Comparison of ENCODE assay signal across 27 cellular contexts in genomic region chr4:39510348-39510929, GRCh38. TPM values are rescaled to one million over a fixed set of nuclear protein-coding genes. Genes with fewer than 3 reads are reported as not detected.
A peak's percentile ranks its signal among the peaks of the same experiment; 100 is the strongest.
DNase-seq lines count a peak whose midpoint lies in the region; ATAC-seq, FAIRE-seq and TF ChIP-seq lines count a peak whose summit lies in the region.
"Had no signal": no experiment of that assay in that cellular context is flagged by ENCODE, and none has a peak within 500 bp of the region (broad histone marks: within the 10 kb centered on the region; RNA-seq: fewer than 3 reads in every experiment).

No MANE protein-coding gene starts in this region.

- POLR2A ChIA-PET in MCF 10A (lab: Yijun Ruan, JAX): interaction anchor here (0.6 to 2.0 kb wide), 6 partner anchors 14 to 50 kb away, joined by 3 to 8 read pairs (median 4); partner anchors contain the start of gene UGDH
- POLR2A ChIA-PET in OCI-LY7 (lab: Charles Lee): interaction anchor here (0.6 to 1.8 kb wide), 6 partner anchors 9 to 41 kb away, joined by 3 to 4 read pairs (median 4); no protein-coding TSS in a partner anchor
- POLR2A ChIA-PET in K562 (lab: Yijun Ruan, JAX): interaction anchor here (0.8 to 1.2 kb wide), 2 partner anchors 11 to 31 kb away, joined by 3 read pairs; no protein-coding TSS in a partner anchor
- POLR2A ChIA-PET in naive thymus-derived CD4-positive, alpha-beta T cell (lab: Charles Lee): interaction anchor here (0.7 kb wide), 1 partner anchor 378 kb away, joined by 7 read pairs; no protein-coding TSS in a partner anchor

- H3K4me1 ChIP-seq in breast epithelium (no peaks in the 10 kb centered on the region), OCI-LY7 (ENCODE audit: insufficient read depth, low read length, poor library complexity, severe bottlenecking) (no peaks in the 10 kb centered on the region), K562 (replicated peaks in 1 of 2; ENCODE audit: control insufficient read depth in 2 of 2, insufficient read depth in 2 of 2, low read length in 2 of 2) (peaks cover 4 to 6% of the 10 kb centered on the region in 2 experiments; a peak in 4 of 5 replicates)
- H3K4me1 ChIP-seq in naive thymus-derived CD4-positive, alpha-beta T cell (ENCODE audit: control insufficient read depth in 2 of 2, insufficient read depth in 2 of 2, low read length in 2 of 2): no peaks in the 10 kb centered on the region
- H3K4me1 ChIP-seq: BLaER1 treated with 17β-estradiol and CSF1 and Interleukin-3, amounts not matched to agents 10 nM and 100 nM had no signal

- H3K79me2 ChIP-seq in OCI-LY7 (ENCODE audit: insufficient read depth, low read depth, low read length) (no peaks in the 10 kb centered on the region), K562 (ENCODE audit: control insufficient read depth, insufficient read depth, low read length) (no peaks in the 10 kb centered on the region)

- TF ChIP-seq POLR2A in breast epithelium (IDR thresholded peaks at IDR 0.05) (no peak), K562 (conservative IDR thresholded peaks at IDR 0.05) (no peak)

- H3K27me3 ChIP-seq in breast epithelium (no peaks in the 10 kb centered on the region), K562 (ENCODE audit: control insufficient read depth in 2 of 2, insufficient read depth in 2 of 2, low read length in 2 of 2) (no peaks in the 10 kb centered on the region)
- no peaks in the 10 kb centered on the region for H3K27me3 ChIP-seq in naive thymus-derived CD4-positive, alpha-beta T cell (ENCODE audit: control insufficient read depth in 2 of 2, insufficient read depth in 2 of 2, low read length in 2 of 2)
- H3K27me3 ChIP-seq: BLaER1 treated with 17β-estradiol and CSF1 and Interleukin-3, amounts not matched to agents 10 nM and 100 nM; Peyer's patch had no signal

- TF ChIP-seq CTCF in MCF 10A (IDR thresholded peaks at IDR 0.05; ENCODE audit: unreplicated experiment): no peak
- TF ChIP-seq CTCF in breast epithelium (IDR thresholded peaks at IDR 0.05): no peak
- TF ChIP-seq CTCF in OCI-LY7 (conservative IDR thresholded peaks at IDR 0.05; ENCODE audit: low read length): no peak
- no peak for TF ChIP-seq CTCF in K562 (IDR thresholded peaks at IDR 0.05 in 2 of 3, conservative IDR thresholded peaks at IDR 0.05 in 1 of 3; ENCODE audit: insufficient read depth in 2 of 3, low read depth in 1 of 3, low read length in 3 of 3)

- H3K9ac ChIP-seq in K562 (ENCODE audit: insufficient read depth in 1 of 2, low read depth in 2 of 2, low read length in 2 of 2): no peak overlapping the region
- H3K9ac ChIP-seq: BLaER1 treated with 17β-estradiol and CSF1 and Interleukin-3, amounts not matched to agents 10 nM and 100 nM had no signal

- BruUV-seq in MCF 10A (replicated peaks; lab: Mats Ljungman, UMichigan) (TSS peak; percentile 49), OCI-LY7 (replicated peaks; lab: Mats Ljungman, UMichigan) (TSS peak; percentile 68), K562 (replicated peaks; lab: Mats Ljungman, UMichigan) (TSS peak; percentile 49)

- H3K9me3 Mint-ChIP-seq in MCF 10A (ENCODE audit: unreplicated experiment): no peaks in the 10 kb centered on the region
- no peaks in the 10 kb centered on the region for H3K9me3 Mint-ChIP-seq in naive thymus-derived CD4-positive, alpha-beta T cell
- H3K9me3 Mint-ChIP-seq: CD4-positive, alpha-beta T cell; GM23338; H9; HFFc6 had no signal

- no peak overlapping the region for H3K4me3 ChIP-seq in breast epithelium
- H3K4me3 ChIP-seq in OCI-LY7 (ENCODE audit: low read depth, low read length, poor library complexity, severe bottlenecking): no peak overlapping the region
- H3K4me3 ChIP-seq in K562: no peak overlapping the region
- no peak overlapping the region for H3K4me3 ChIP-seq in naive thymus-derived CD4-positive, alpha-beta T cell (ENCODE audit: low read length)
- H3K4me3 ChIP-seq: BLaER1 treated with 17β-estradiol and CSF1 and Interleukin-3, amounts not matched to agents 10 nM and 100 nM; GM23338; Peyer's patch had no signal

- H3K27ac Mint-ChIP-seq in MCF 10A (ENCODE audit: low read depth, unreplicated experiment): no peak overlapping the region
- H3K27ac Mint-ChIP-seq in naive thymus-derived CD4-positive, alpha-beta T cell: no peak overlapping the region
- H3K27ac Mint-ChIP-seq: CD4-positive, alpha-beta T cell; GM23338; H9; HFFc6 had no signal

- peaks cover 67% of the 10 kb centered on the region for H3K36me3 Mint-ChIP-seq in MCF 10A (ENCODE audit: insufficient read depth, unreplicated experiment)
- peaks cover 5 to 31% (median 8%) of the 10 kb centered on the region in 5 donors for H3K36me3 Mint-ChIP-seq in naive thymus-derived CD4-positive, alpha-beta T cell

- WGBS in K562 (ENCODE audit: insufficient coverage, low coverage, missing lambda C conversion rate): 89% methylated on average over 5 of the region's 5 CpGs

- no peaks in the 10 kb centered on the region for H3K9me1 ChIP-seq in K562 (ENCODE audit: control insufficient read depth, insufficient read depth, low read length)

- FAIRE-seq in K562 (lab: Jason Lieb, UNC): no peak

- no peak for TF ChIP-seq RAD21 in K562 (CRISPR knock-in tag; conservative IDR thresholded peaks at IDR 0.05 in 1 of 2, IDR thresholded peaks at IDR 0.05 in 1 of 2)

- H3K36me3 ChIP-seq in breast epithelium (no peaks in the 10 kb centered on the region), OCI-LY7 (ENCODE audit: insufficient read depth, low read length) (peaks cover 63% of the 10 kb centered on the region), K562 (ENCODE audit: control insufficient read depth, insufficient read depth, low read length) (peaks cover 53% of the 10 kb centered on the region; the same call in 2 of the 3 replicates)
- H3K36me3 ChIP-seq in naive thymus-derived CD4-positive, alpha-beta T cell (ENCODE audit: control insufficient read depth in 2 of 3, insufficient read depth in 3 of 3, low read length in 3 of 3): peaks cover 0 to 39% (median 0%) of the 10 kb centered on the region in 3 experiments

- H3K9me3 ChIP-seq in breast epithelium (no peaks in the 10 kb centered on the region), OCI-LY7 (ENCODE audit: low read length) (no peaks in the 10 kb centered on the region), K562 (replicated peaks; ENCODE audit: control insufficient read depth, insufficient read depth, low read depth, low read length) (no peaks in the 10 kb centered on the region)
- no peaks in the 10 kb centered on the region for H3K9me3 ChIP-seq in naive thymus-derived CD4-positive, alpha-beta T cell (ENCODE audit: control insufficient read depth in 2 of 3, low read length in 3 of 3)
- H3K9me3 ChIP-seq: BLaER1 treated with 17β-estradiol and CSF1 and Interleukin-3, amounts not matched to agents 10 nM and 100 nM; Peyer's patch had no signal

- no peak for DNase-seq in MCF 10A (ENCODE audit: unreplicated experiment)
- DNase-seq in breast epithelium (ENCODE audit: low spot score in 2 of 2): no peak
- DNase-seq in OCI-LY7 (ENCODE audit: low spot score): no peak
- DNase-seq in K562 (ENCODE audit: extremely low read depth in 1 of 4, low spot score in 3 of 4): no peak
- no peak for DNase-seq in naive thymus-derived CD4-positive, alpha-beta T cell
- no peak for DNase-seq in GM19240 (ENCODE audit: insufficient read length, low spot score)
- no peak for DNase-seq in COLO668 (lab: John Stamatoyannopoulos, UW; ENCODE audit: unreplicated experiment)
- DNase-seq: AML-193; CD4-positive, alpha-beta T cell; COR-L47; H9; HFFc6; Kasumi-1; MV-4-11; NCI-H1105; NCI-H1436 treated with DMSO at 0.1 percent for 48 hours; NCI-H187 treated with DMSO at 0.1 percent for 48 hours; NCI-H524 treated with DMSO at 0.1 percent for 48 hours; NCI-H82; NK-92 treated with Interleukin-12 subunit alpha and Interleukin-12 subunit beta, amount 100 ng/mL, for 24 hours; Peyer's patch; SHP77 treated with DMSO at 0.1 percent for 48 hours; T-helper 1 cell had no signal

- no peak overlapping the region for H3K4me2 ChIP-seq in OCI-LY7 (ENCODE audit: low read length)
- H3K4me2 ChIP-seq in K562 (ENCODE audit: insufficient read depth, low read length): no peak overlapping the region
- H3K4me2 ChIP-seq: BLaER1 treated with 17β-estradiol and CSF1 and Interleukin-3, amounts not matched to agents 10 nM and 100 nM; GM23338 had no signal

- no peak overlapping the region for H3K4me3 Mint-ChIP-seq in MCF 10A (ENCODE audit: unreplicated experiment)
- H3K4me3 Mint-ChIP-seq in naive thymus-derived CD4-positive, alpha-beta T cell: no peak overlapping the region
- H3K4me3 Mint-ChIP-seq: CD4-positive, alpha-beta T cell; GM23338; H9; HFFc6 had no signal

- in situ Hi-C loops in K562 (cut with MboI): no loop called here

- no peak for TF ChIP-seq EP300 in K562 (IDR thresholded peaks at IDR 0.05; ENCODE audit: low read length)

- H2AFZ ChIP-seq in OCI-LY7 (ENCODE audit: low read length) (no peak overlapping the region), K562 (ENCODE audit: low read depth, low read length) (no peak overlapping the region)
- H2AFZ ChIP-seq: GM23338 had no signal

- CTCF ChIA-PET in MCF 10A (lab: Yijun Ruan, JAX) (interaction anchor here (0.6 to 1.9 kb wide), 2 partner anchors 42 to 58 kb away, joined by 6 read pairs; no protein-coding TSS in a partner anchor), OCI-LY7 (lab: Charles Lee; ENCODE audit: unreplicated experiment) (no interaction called here), K562 (lab: Yijun Ruan, JAX; ENCODE audit: low intra/inter-chr PET ratio) (no interaction called here)
- CTCF ChIA-PET in naive thymus-derived CD4-positive, alpha-beta T cell (lab: Charles Lee): interaction anchor here (0.5 to 0.6 kb wide), 2 partner anchors 12 to 1384 kb away, joined by 3 read pairs; no protein-coding TSS in a partner anchor

- no peaks in the 10 kb centered on the region for H3K9me2 ChIP-seq in OCI-LY7 (ENCODE audit: insufficient read depth, low read length)

- no peaks in the 10 kb centered on the region for H3K4me1 Mint-ChIP-seq in MCF 10A (ENCODE audit: insufficient read depth, unreplicated experiment)
- no peaks in the 10 kb centered on the region for H3K4me1 Mint-ChIP-seq in naive thymus-derived CD4-positive, alpha-beta T cell
- H3K4me1 Mint-ChIP-seq: GM23338, H9 had no signal

- intact Hi-C loops in MCF 10A (cut with micrococcal nuclease): no loop called here
- intact Hi-C loops in breast epithelium (cut with DNase I; ENCODE audit: low total_unique reads): no loop called here
- intact Hi-C loops in OCI-LY7 (cut with micrococcal nuclease; ENCODE audit: unreplicated experiment): no loop called here
- intact Hi-C loops in K562 (cut with micrococcal nuclease): no loop called here
- intact Hi-C loops in naive thymus-derived CD4-positive, alpha-beta T cell (cut with micrococcal nuclease): no loop called here

- H4K20me1 ChIP-seq in OCI-LY7 (ENCODE audit: insufficient read depth, low read length) (no peaks in the 10 kb centered on the region), K562 (replicated peaks; ENCODE audit: control insufficient read depth, insufficient read depth, low read length) (no peaks in the 10 kb centered on the region)
- H4K20me1 ChIP-seq: BLaER1 treated with 17β-estradiol and CSF1 and Interleukin-3, amounts not matched to agents 10 nM and 100 nM had no signal

- H3K27me3 Mint-ChIP-seq in MCF 10A (ENCODE audit: insufficient read depth, unreplicated experiment): no peaks in the 10 kb centered on the region
- H3K27me3 Mint-ChIP-seq in naive thymus-derived CD4-positive, alpha-beta T cell: no peaks in the 10 kb centered on the region
- H3K27me3 Mint-ChIP-seq: CD4-positive, alpha-beta T cell had no signal

- no peak overlapping the region for H3K27ac ChIP-seq in breast epithelium
- H3K27ac ChIP-seq in OCI-LY7 (ENCODE audit: low read depth, low read length, poor library complexity, severe bottlenecking): no peak overlapping the region
- H3K27ac ChIP-seq in K562 (ENCODE audit: extremely low read depth, low read depth, low read length): no peak overlapping the region
- H3K27ac ChIP-seq in naive thymus-derived CD4-positive, alpha-beta T cell (ENCODE audit: low read depth, low read length): no peak overlapping the region
- H3K27ac ChIP-seq: BLaER1 treated with 17β-estradiol and CSF1 and Interleukin-3, amounts not matched to agents 10 nM and 100 nM; HL-60; Peyer's patch had no signal

- ATAC-seq in K562 (no peak), HG03460 (IDR thresholded peaks at IDR 0.05; ENCODE audit: unreplicated experiment) (no peak)
- no peak for ATAC-seq in naive thymus-derived CD4-positive, alpha-beta T cell
- ATAC-seq: GM23338 had no signal

RNA-seq across cellular contexts. Expression of gene UGDH, which starts 16.8 kb away (rescaled TPM):
- total RNA-seq in MCF 10A (2022): 50.9 and 61.7 TPM in 2 replicates
- 100 to 1,000 TPM in 1 of 3 donors, 10 to 100 TPM in 2; 68.3 to 134 (median 74.9) TPM for total RNA-seq in breast epithelium
- total RNA-seq in OCI-LY7 (2014; rRNA removed; shearing (Covaris generic)): 8.1 and 9.8 TPM in 2 replicates
- 28.6 and 33.6 TPM in 2 replicates for total RNA-seq in OCI-LY7 (2022)
- 6.0 and 11.8 TPM in 2 replicates for total RNA-seq in K562 (2011; cell fraction: chromatin; rRNA removed; ENCODE audit: low replicate concordance)
- 5.0 and 5.7 TPM in 2 replicates for total RNA-seq in K562 (2011; cell fraction: nucleolus; rRNA removed)
- 6.2 and 10.3 TPM in 2 replicates for total RNA-seq in K562 (2011; cell fraction: nucleoplasm; rRNA removed)
- total RNA-seq in K562 (2014; rRNA removed): 16.2 and 18.9 TPM in 2 replicates
- total RNA-seq in K562 (2014; rRNA removed; fragmentation: Illumina TruSeq; extraction: Trizol): 16.0 and 21.1 TPM in 2 replicates
- total RNA-seq in K562 (2015; rRNA removed; fragmentation: Illumina TruSeq; extraction: Trizol): 10.1 and 12.0 TPM in 2 replicates
- total RNA-seq in K562 (2021): 21.7 and 22.7 TPM in 2 replicates
- polyA plus RNA-seq in K562 (2011; rRNA removed): 15.1 and 19.1 TPM in 2 replicates
- 7.3 and 12.4 TPM in 2 replicates for polyA plus RNA-seq in K562 (2011; cell fraction: cytosol; rRNA removed)
- 1.9 and 3.9 TPM in 2 replicates for polyA plus RNA-seq in K562 (2011; cell fraction: nucleus; rRNA removed)
- polyA plus RNA-seq in K562 (2012): 16.3 and 19.9 TPM in 2 replicates
- 17.3 and 18.6 TPM in 2 replicates for polyA plus RNA-seq in K562 (2014; fragmentation: Illumina TruSeq; extraction: Trizol)
- 1 to 10 TPM; 5.5 to 6.8 TPM for polyA plus RNA-seq in K562 (2014; fragmentation: Nextera tagmentation; extraction: Ambion mirVana)
- 18.0 and 18.7 TPM in 2 replicates for polyA plus RNA-seq in K562 (2014; rRNA removed)
- 22.9 and 27.5 TPM in 2 replicates for polyA minus RNA-seq in K562 (2011; rRNA and poly(A)+ RNA removed)
- 20.6 and 24.8 TPM in 2 replicates for polyA minus RNA-seq in K562 (2011; cell fraction: cytosol; rRNA and poly(A)+ RNA removed)
- 1.8 and 3.1 TPM in 2 replicates for polyA minus RNA-seq in K562 (2011; cell fraction: nucleus; rRNA and poly(A)+ RNA removed)
- total RNA-seq in naive thymus-derived CD4-positive, alpha-beta T cell: 10 to 100 TPM in 3 of 5 experiments, 1 to 10 TPM in 2; 6.9 to 20.9 (median 17.7) TPM
- polyA plus RNA-seq in naive thymus-derived CD4-positive, alpha-beta T cell: 10 to 100 TPM; 18.2 to 18.7 TPM

RNA-seq across cellular contexts. Expression of gene LIAS, which starts 51.6 kb away (rescaled TPM):
- total RNA-seq in MCF 10A (2022) (21.6 and 24.6 TPM in 2 replicates), breast epithelium (10 to 100 TPM; 10.6 to 17.9 (median 13.1) TPM), OCI-LY7 (2022) (28.3 and 28.4 TPM in 2 replicates), K562 (2014; rRNA removed) (21.9 and 23.5 TPM in 2 replicates), K562 (2014; rRNA removed; fragmentation: Illumina TruSeq; extraction: Trizol) (57.1 and 66.9 TPM in 2 replicates), K562 (2015; rRNA removed; fragmentation: Illumina TruSeq; extraction: Trizol) (39.7 and 42.1 TPM in 2 replicates), K562 (2021) (27.4 and 28.1 TPM in 2 replicates)
- total RNA-seq in OCI-LY7 (2014; rRNA removed; shearing (Covaris generic)): 12.7 and 15.1 TPM in 2 replicates
- total RNA-seq in K562 (2011; cell fraction: chromatin; rRNA removed; ENCODE audit: low replicate concordance): 47.0 and 100 TPM in 2 replicates
- total RNA-seq in K562 (2011; cell fraction: nucleolus; rRNA removed): 33.0 and 33.2 TPM in 2 replicates
- total RNA-seq in K562 (2011; cell fraction: nucleoplasm; rRNA removed): 55.9 and 101 TPM in 2 replicates
- polyA plus RNA-seq in K562 (2011; rRNA removed) (39.5 and 50.2 TPM in 2 replicates), K562 (2014; fragmentation: Illumina TruSeq; extraction: Trizol) (45.0 and 49.7 TPM in 2 replicates), K562 (2014; fragmentation: Nextera tagmentation; extraction: Ambion mirVana) (10 to 100 TPM; 40.3 to 56.6 TPM), K562 (2014; rRNA removed) (37.8 and 40.2 TPM in 2 replicates)
- 13.3 and 28.1 TPM in 2 replicates for polyA plus RNA-seq in K562 (2011; cell fraction: cytosol; rRNA removed)
- 19.3 and 19.6 TPM in 2 replicates for polyA plus RNA-seq in K562 (2011; cell fraction: nucleus; rRNA removed)
- polyA plus RNA-seq in K562 (2012): 24.4 and 35.7 TPM in 2 replicates
- polyA minus RNA-seq in K562 (2011; rRNA and poly(A)+ RNA removed): 44.7 and 45.7 TPM in 2 replicates
- 16.0 and 21.6 TPM in 2 replicates for polyA minus RNA-seq in K562 (2011; cell fraction: cytosol; rRNA and poly(A)+ RNA removed)
- polyA minus RNA-seq in K562 (2011; cell fraction: nucleus; rRNA and poly(A)+ RNA removed): 21.5 and 37.1 TPM in 2 replicates
- 10 to 100 TPM; 14.5 to 27.8 (median 16.4) TPM for total RNA-seq in naive thymus-derived CD4-positive, alpha-beta T cell
- 10 to 100 TPM; 12.5 to 16.4 TPM for polyA plus RNA-seq in naive thymus-derived CD4-positive, alpha-beta T cell

RNA-seq across cellular contexts. Expression of gene RPL9, which starts 51.7 kb away (rescaled TPM):
- 1,405 and 1,620 TPM in 2 replicates for total RNA-seq in MCF 10A (2022)
- total RNA-seq in breast epithelium: 1,000 to 10,000 TPM; 3,854 to 5,890 (median 5,583) TPM
- total RNA-seq in OCI-LY7 (2014; rRNA removed; shearing (Covaris generic)): 2,571 and 3,860 TPM in 2 replicates
- total RNA-seq in OCI-LY7 (2022): 1,698 and 1,735 TPM in 2 replicates
- total RNA-seq in K562 (2011; cell fraction: chromatin; rRNA removed; ENCODE audit: low replicate concordance): 442 and 649 TPM in 2 replicates
- 436 and 443 TPM in 2 replicates for total RNA-seq in K562 (2011; cell fraction: nucleolus; rRNA removed)
- 704 and 1,109 TPM in 2 replicates for total RNA-seq in K562 (2011; cell fraction: nucleoplasm; rRNA removed)
- total RNA-seq in K562 (2014; rRNA removed): 2,727 and 5,178 TPM in 2 replicates
- total RNA-seq in K562 (2014; rRNA removed; fragmentation: Illumina TruSeq; extraction: Trizol): 3,033 and 3,406 TPM in 2 replicates
- 2,713 and 2,948 TPM in 2 replicates for total RNA-seq in K562 (2015; rRNA removed; fragmentation: Illumina TruSeq; extraction: Trizol)
- total RNA-seq in K562 (2021): 1,925 and 2,195 TPM in 2 replicates
- polyA plus RNA-seq in K562 (2011; rRNA removed): 2,384 and 2,903 TPM in 2 replicates
- polyA plus RNA-seq in K562 (2011; cell fraction: cytosol; rRNA removed): 562 and 2,012 TPM in 2 replicates
- polyA plus RNA-seq in K562 (2011; cell fraction: nucleus; rRNA removed): 394 and 751 TPM in 2 replicates
- polyA plus RNA-seq in K562 (2012): 2,558 and 2,594 TPM in 2 replicates
- polyA plus RNA-seq in K562 (2014; fragmentation: Illumina TruSeq; extraction: Trizol): 2,442 and 3,049 TPM in 2 replicates
- polyA plus RNA-seq in K562 (2014; fragmentation: Nextera tagmentation; extraction: Ambion mirVana): 1,000 to 10,000 TPM; 3,844 to 3,942 TPM
- polyA plus RNA-seq in K562 (2014; rRNA removed): 3,722 and 4,659 TPM in 2 replicates
- 587 and 768 TPM in 2 replicates for polyA minus RNA-seq in K562 (2011; rRNA and poly(A)+ RNA removed)
- 661 and 764 TPM in 2 replicates for polyA minus RNA-seq in K562 (2011; cell fraction: cytosol; rRNA and poly(A)+ RNA removed)
- polyA minus RNA-seq in K562 (2011; cell fraction: nucleus; rRNA and poly(A)+ RNA removed): 289 and 495 TPM in 2 replicates
- 1,000 to 10,000 TPM; 1,414 to 3,398 (median 2,567) TPM for total RNA-seq in naive thymus-derived CD4-positive, alpha-beta T cell
- 1,000 to 10,000 TPM; 3,310 to 3,365 TPM for polyA plus RNA-seq in naive thymus-derived CD4-positive, alpha-beta T cell

Comparison
In these comparisons a context has a peak if more than half of its experiments do, and no peak if none do; other contexts are left out.
1. CTCF ChIA-PET loops: an anchor here in MCF 10A (0.6 to 1.9 kb wide) and naive thymus-derived CD4-positive, alpha-beta T cell (0.5 to 0.6 kb wide); none called in OCI-LY7 and K562.